ENCODE assay signal across 1 cellular context in the genomic region with DNA sequence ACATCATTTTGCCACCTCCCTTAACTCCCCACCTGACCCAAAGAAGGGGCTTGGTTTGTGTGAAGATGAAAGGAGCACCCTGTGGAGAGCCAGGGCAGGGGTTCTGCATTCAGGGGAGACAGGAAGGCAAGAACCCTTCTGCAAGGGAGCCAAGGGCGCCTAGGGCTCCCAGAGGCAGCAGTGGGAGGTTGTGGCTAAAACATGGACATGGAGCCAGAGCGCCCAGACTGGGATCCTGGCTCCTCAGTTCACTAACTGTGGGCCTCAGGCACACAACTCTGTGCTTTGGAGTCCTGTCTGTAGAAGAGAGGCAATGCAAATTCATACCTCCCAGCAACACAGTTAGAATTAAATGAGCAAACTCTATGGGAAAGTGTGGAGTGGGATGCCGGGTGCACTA.
TF ChIP-seq lines count a peak whose summit lies in the region.

No MANE protein-coding gene starts in this region.

TF ChIP-seq in WTC11, 78 proteins besides CTCF, POLR2A, EP300 and RAD21 (continued from another document):
- TF ChIP-seq, protein P1, sequence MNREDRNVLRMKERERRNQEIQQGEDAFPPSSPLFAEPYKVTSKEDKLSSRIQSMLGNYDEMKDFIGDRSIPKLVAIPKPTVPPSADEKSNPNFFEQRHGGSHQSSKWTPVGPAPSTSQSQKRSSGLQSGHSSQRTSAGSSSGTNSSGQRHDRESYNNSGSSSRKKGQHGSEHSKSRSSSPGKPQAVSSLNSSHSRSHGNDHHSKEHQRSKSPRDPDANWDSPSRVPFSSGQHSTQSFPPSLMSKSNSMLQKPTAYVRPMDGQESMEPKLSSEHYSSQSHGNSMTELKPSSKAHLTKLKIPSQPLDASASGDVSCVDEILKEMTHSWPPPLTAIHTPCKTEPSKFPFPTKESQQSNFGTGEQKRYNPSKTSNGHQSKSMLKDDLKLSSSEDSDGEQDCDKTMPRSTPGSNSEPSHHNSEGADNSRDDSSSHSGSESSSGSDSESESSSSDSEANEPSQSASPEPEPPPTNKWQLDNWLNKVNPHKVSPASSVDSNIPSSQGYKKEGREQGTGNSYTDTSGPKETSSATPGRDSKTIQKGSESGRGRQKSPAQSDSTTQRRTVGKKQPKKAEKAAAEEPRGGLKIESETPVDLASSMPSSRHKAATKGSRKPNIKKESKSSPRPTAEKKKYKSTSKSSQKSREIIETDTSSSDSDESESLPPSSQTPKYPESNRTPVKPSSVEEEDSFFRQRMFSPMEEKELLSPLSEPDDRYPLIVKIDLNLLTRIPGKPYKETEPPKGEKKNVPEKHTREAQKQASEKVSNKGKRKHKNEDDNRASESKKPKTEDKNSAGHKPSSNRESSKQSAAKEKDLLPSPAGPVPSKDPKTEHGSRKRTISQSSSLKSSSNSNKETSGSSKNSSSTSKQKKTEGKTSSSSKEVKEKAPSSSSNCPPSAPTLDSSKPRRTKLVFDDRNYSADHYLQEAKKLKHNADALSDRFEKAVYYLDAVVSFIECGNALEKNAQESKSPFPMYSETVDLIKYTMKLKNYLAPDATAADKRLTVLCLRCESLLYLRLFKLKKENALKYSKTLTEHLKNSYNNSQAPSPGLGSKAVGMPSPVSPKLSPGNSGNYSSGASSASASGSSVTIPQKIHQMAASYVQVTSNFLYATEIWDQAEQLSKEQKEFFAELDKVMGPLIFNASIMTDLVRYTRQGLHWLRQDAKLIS (CRISPR knock-in tag; IDR thresholded peaks at IDR 0.05; ENCODE audit: borderline replicate concordance): no peak
